27 cellular contexts compared by ENCODE assay signal in genomic region chr19:28914173-28914572, GRCh38.
"Had no signal": no experiment of that assay in that cellular context is flagged by ENCODE, and none has a peak within 500 bp of the region (broad histone marks: within the 10 kb centered on the region; RNA-seq: fewer than 3 reads in every experiment).

No MANE protein-coding gene starts in this region.

- H3K4me3 ChIP-seq: neural progenitor cell, ovary, psoas muscle, right lobe of liver, sigmoid colon, stomach, thoracic aorta, thyroid gland, tibial nerve, upper lobe of left lung, vagina had no signal

- H3K27ac ChIP-seq: neural progenitor cell, neutrophil, ovary, parathyroid adenoma, psoas muscle, right lobe of liver, sigmoid colon, stomach, thoracic aorta, thyroid gland, tibial nerve, upper lobe of left lung, vagina had no signal

- H3K36me3 ChIP-seq: neural progenitor cell, neutrophil, ovary, right lobe of liver, sigmoid colon, stomach, thoracic aorta, thyroid gland, tibial nerve, upper lobe of left lung, vagina had no signal

- FAIRE-seq: small intestine, urothelium cell line had no signal

- H3K4me2 ChIP-seq: neural progenitor cell had no signal

- H3K27me3 ChIP-seq: neural progenitor cell, neutrophil, ovary, right lobe of liver, sigmoid colon, thyroid gland, tibial nerve, upper lobe of left lung, vagina had no signal

- ATAC-seq: natural killer cell; psoas muscle; right cardiac atrium; right lobe of liver; stimulated activated effector memory CD8-positive, alpha-beta T cell treated with anti-CD3 and anti-CD28 coated beads, Interleukin-12 subunit alpha, Interleukin-12 subunit beta, amount 100 ng/mL, for 72 hours; stimulated activated naive B cell treated with anti-CD40 and anti-IgM and Interleukin-4, amounts not matched to agents 10 μg/mL and 1 μg/mL and 100 μg/mL, for 72 hours had no signal

- H2AFZ ChIP-seq: neural progenitor cell, parathyroid adenoma had no signal

- H3K79me2 ChIP-seq: parathyroid adenoma had no signal

- H3K4me1 ChIP-seq: neural progenitor cell, parathyroid adenoma, psoas muscle, right lobe of liver, sigmoid colon, stomach, thyroid gland, tibial nerve, upper lobe of left lung, vagina had no signal

- H3K9me3 ChIP-seq: neutrophil, ovary, psoas muscle, right lobe of liver, sigmoid colon, stomach, thoracic aorta, thyroid gland, tibial nerve, upper lobe of left lung, vagina had no signal

- DNase-seq: natural killer cell; nucleus accumbens; ovary; posterior cingulate gyrus; psoas muscle; right cardiac atrium; right lobe of liver; sigmoid colon; small intestine; stimulated activated CD4-positive, alpha-beta T cell treated with anti-CD3 and anti-CD28 coated beads, Interleukin-15, amount 100 ng/mL, for 24 hours; stimulated activated CD4-positive, alpha-beta T cell treated with anti-CD3 and anti-CD28 coated beads, Interleukin-2, amount 100 ng/mL, for 24 hours; stimulated activated CD4-positive, alpha-beta T cell treated with anti-CD3 and anti-CD28 coated beads, Interleukin-2, amount 100 ng/mL, for 48 hours; stimulated activated CD4-positive, alpha-beta T cell treated with anti-CD3 and anti-CD28 coated beads, Interleukin-4, amount 100 ng/mL, for 24 hours; stimulated activated naive B cell treated with anti-CD40 and anti-IgM and Interleukin-4, amounts not matched to agents 10 μg/mL and 1 μg/mL and 100 μg/mL, for 72 hours; stimulated activated naive CD4-positive, alpha-beta T cell treated with Interleukin-2 at 50 U/mL for 16 hours; stomach; thyroid gland; trophoblast cell; upper lobe of left lung had no signal
